ENCODE assay signal across 1 cellular context in genomic region chr1:23004769-23005168, GRCh38.
TF ChIP-seq lines count a peak whose summit lies in the region.
"Not testable (repeated sequence)": the region's sequence is repeated elsewhere in the genome, so short reads cannot be mapped to it uniquely, and the experiment has no call there.

No MANE protein-coding gene starts in this region.

TF ChIP-seq in K562, 482 proteins besides CTCF, POLR2A, EP300 and RAD21:
- 0 out of 4 replicates have a peak, but pooled peaks of 1 of the 2 experiments have one; percentile 6 for TF ChIP-seq TEAD1 (CRISPR knock-in tag; IDR thresholded peaks at IDR 0.05)
- TF ChIP-seq MAFG (tag; conservative IDR thresholded peaks at IDR 0.05), result 0 out of 2 replicates have a peak, but pooled peaks have one; percentile 7
- not testable (repeated sequence) for TF ChIP-seq NR2C1 (IDR thresholded peaks at IDR 0.05)
- TF ChIP-seq NR2C1 (tag; IDR thresholded peaks at IDR 0.05), result peak; percentile 59
- TF ChIP-seq SOX6 (IDR thresholded peaks at IDR 0.05), result peak; percentile 94
